Comparison of ENCODE assay signal across 17 cellular contexts in the genomic region with DNA sequence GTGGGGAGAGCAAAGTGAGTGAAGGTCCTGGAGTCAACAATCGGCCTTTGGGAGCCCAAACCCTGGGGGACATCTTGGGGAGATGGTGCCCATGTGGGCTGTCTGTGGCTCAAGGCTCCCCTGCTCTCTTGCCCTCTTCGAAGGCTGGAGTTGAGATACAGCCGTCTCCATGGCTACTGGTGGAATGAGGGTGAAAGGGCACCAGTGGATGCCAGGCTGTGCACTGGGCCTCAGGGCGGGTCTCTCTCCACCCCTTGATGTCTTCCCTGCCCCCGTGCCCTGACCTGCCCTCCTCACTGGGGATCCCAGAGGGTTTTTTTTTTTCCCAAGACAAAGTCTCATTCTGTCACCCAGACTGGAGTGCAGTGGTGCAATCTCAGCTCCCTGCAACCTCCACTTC. TPM values are rescaled to one million over a fixed set of nuclear protein-coding genes. Genes with fewer than 3 reads are reported as not detected.
DNase-seq lines count a peak whose midpoint lies in the region; ATAC-seq and TF ChIP-seq lines count a peak whose summit lies in the region.
"Had no signal": no experiment of that assay in that cellular context is flagged by ENCODE, and none has a peak within 500 bp of the region (broad histone marks: within the 10 kb centered on the region; RNA-seq: fewer than 3 reads in every experiment).

No MANE protein-coding gene starts in this region.

- H3K4me3 ChIP-seq in mucosa of descending colon (no peak overlapping the region), subcutaneous abdominal adipose tissue (ENCODE audit: low read depth in 1 of 5, low read length in 5 of 5) (no peak overlapping the region), thyroid gland (replicated peaks in 1 of 3) (no peak overlapping the region)

- CTCF ChIA-PET in activated CD4-positive, alpha-beta memory T cell treated with anti-CD3 and anti-CD28 coated beads, Interleukin-2, amount 10 ng/mL, durations not matched to agents 7 days and 5 days (lab: Charles Lee): interaction anchor here (1.0 to 1.1 kb wide), 3 partner anchors 14 to 76 kb away, joined by 3 to 7 read pairs (median 3); no protein-coding TSS in a partner anchor
- CTCF ChIA-PET in activated CD4-positive, alpha-beta memory T cell treated with anti-CD3 and anti-CD28 coated beads for 36 hours (lab: Charles Lee): interaction anchor here (2.3 kb wide), 1 partner anchor 13 kb away, joined by 18 read pairs; no protein-coding TSS in a partner anchor
- CTCF ChIA-PET in RWPE1 (lab: Yijun Ruan, JAX): no interaction called here

- ATAC-seq in mucosa of descending colon: peak; percentile 23
- ATAC-seq: stimulated activated naive B cell treated with anti-CD40 and anti-IgM and Interleukin-4, amounts not matched to agents 10 μg/mL and 1 μg/mL and 100 μg/mL, for 72 hours had no signal

- no peaks in the 10 kb centered on the region for H3K36me3 Mint-ChIP-seq in activated CD4-positive, alpha-beta memory T cell treated with anti-CD3 and anti-CD28 coated beads, Interleukin-2, amount 10 ng/mL, durations not matched to agents 7 days and 5 days (ENCODE audit: low read depth)
- peaks cover 2% of the 10 kb centered on the region for H3K36me3 Mint-ChIP-seq in activated CD4-positive, alpha-beta memory T cell treated with anti-CD3 and anti-CD28 coated beads for 36 hours

- no peak for TF ChIP-seq POLR2A in thyroid gland (IDR thresholded peaks at IDR 0.05)

- H3K27ac ChIP-seq in RWPE1: peak overlapping the region; percentile 100
- H3K27ac ChIP-seq in subcutaneous abdominal adipose tissue (ENCODE audit: low read depth, low read length): peak overlapping the region; percentile 52
- no peak overlapping the region for H3K27ac ChIP-seq in thyroid gland
- H3K27ac ChIP-seq: spleen, WERI-Rb-1 had no signal

- TF ChIP-seq CTCF in RWPE1 (conservative IDR thresholded peaks at IDR 0.05; ENCODE audit: low read depth) (no peak), mucosa of descending colon (IDR thresholded peaks at IDR 0.05) (no peak), thyroid gland (IDR thresholded peaks at IDR 0.05) (no peak)

- H3K9ac ChIP-seq in subcutaneous abdominal adipose tissue (ENCODE audit: low read length in 5 of 5): peak overlapping the region in 1 of 5 donors; percentile 79

- no peak overlapping the region for H3K27ac Mint-ChIP-seq in activated CD4-positive, alpha-beta memory T cell treated with anti-CD3 and anti-CD28 coated beads, Interleukin-2, amount 10 ng/mL, durations not matched to agents 7 days and 5 days
- no peak overlapping the region for H3K27ac Mint-ChIP-seq in activated CD4-positive, alpha-beta memory T cell treated with anti-CD3 and anti-CD28 coated beads for 36 hours

- H3K4me1 Mint-ChIP-seq in activated CD4-positive, alpha-beta memory T cell treated with anti-CD3 and anti-CD28 coated beads, Interleukin-2, amount 10 ng/mL, durations not matched to agents 7 days and 5 days: peaks cover 20% of the 10 kb centered on the region
- peaks cover 13% of the 10 kb centered on the region for H3K4me1 Mint-ChIP-seq in activated CD4-positive, alpha-beta memory T cell treated with anti-CD3 and anti-CD28 coated beads for 36 hours (ENCODE audit: low read depth)

- peak overlapping the region; percentile 24 for H3K4me3 Mint-ChIP-seq in activated CD4-positive, alpha-beta memory T cell treated with anti-CD3 and anti-CD28 coated beads, Interleukin-2, amount 10 ng/mL, durations not matched to agents 7 days and 5 days
- H3K4me3 Mint-ChIP-seq in activated CD4-positive, alpha-beta memory T cell treated with anti-CD3 and anti-CD28 coated beads for 36 hours: no peak overlapping the region

- H3K36me3 ChIP-seq in mucosa of descending colon (ENCODE audit: low read depth) (no peaks in the 10 kb centered on the region), subcutaneous abdominal adipose tissue (ENCODE audit: control insufficient read depth in 5 of 5, insufficient read depth in 5 of 5, low read length in 5 of 5) (peaks cover 0 to 13% (median 4%) of the 10 kb centered on the region in 5 donors), thyroid gland (no peaks in the 10 kb centered on the region)

- POLR2A ChIA-PET in activated CD4-positive, alpha-beta memory T cell treated with anti-CD3 and anti-CD28 coated beads, Interleukin-2, amount 10 ng/mL, durations not matched to agents 7 days and 5 days (lab: Charles Lee): no interaction called here
- POLR2A ChIA-PET in activated CD4-positive, alpha-beta memory T cell treated with anti-CD3 and anti-CD28 coated beads for 36 hours (lab: Charles Lee): interaction anchor here (0.9 kb wide), 1 partner anchor 12 kb away, joined by 3 read pairs; no protein-coding TSS in a partner anchor
- POLR2A ChIA-PET in RWPE1 (lab: Yijun Ruan, JAX; ENCODE audit: low non-redundant PET): interaction anchor here (0.6 kb wide), 2 partner anchors 83 to 120 kb away, joined by 3 to 4 read pairs; no protein-coding TSS in a partner anchor

- H3K27me3 ChIP-seq in subcutaneous abdominal adipose tissue (ENCODE audit: control insufficient read depth in 5 of 5, insufficient read depth in 4 of 5, low read length in 5 of 5) (no peaks in the 10 kb centered on the region), thyroid gland (no peaks in the 10 kb centered on the region)

- 91 to 100% methylated on average over 5 of the region's 5 CpGs for WGBS in thyroid gland, 2 donors

- H3K4me1 ChIP-seq in mucosa of descending colon (ENCODE audit: low read depth): peaks cover 26% of the 10 kb centered on the region
- peaks cover 2 to 47% (median 36%) of the 10 kb centered on the region in 5 donors for H3K4me1 ChIP-seq in subcutaneous abdominal adipose tissue (ENCODE audit: control insufficient read depth in 5 of 5, insufficient read depth in 5 of 5, low read length in 5 of 5)
- H3K4me1 ChIP-seq in thyroid gland: peaks cover 17 to 20% of the 10 kb centered on the region in 2 donors

- no peaks in the 10 kb centered on the region for H3K9me3 Mint-ChIP-seq in activated CD4-positive, alpha-beta memory T cell treated with anti-CD3 and anti-CD28 coated beads, Interleukin-2, amount 10 ng/mL, durations not matched to agents 7 days and 5 days
- H3K9me3 Mint-ChIP-seq in activated CD4-positive, alpha-beta memory T cell treated with anti-CD3 and anti-CD28 coated beads for 36 hours: no peaks in the 10 kb centered on the region
- H3K9me3 Mint-ChIP-seq: stimulated activated naive B cell treated with anti-CD40 and anti-IgM and Interleukin-4, amounts not matched to agents 10 μg/mL and 1 μg/mL and 100 μg/mL, for 72 hours had no signal

- DNase-seq in activated CD4-positive, alpha-beta memory T cell treated with anti-CD3 and anti-CD28 coated beads, Interleukin-2, amount 10 ng/mL, durations not matched to agents 7 days and 5 days: no peak
- no peak for DNase-seq in activated CD4-positive, alpha-beta memory T cell treated with anti-CD3 and anti-CD28 coated beads for 36 hours
- DNase-seq in RWPE1 (ENCODE audit: low spot score) (no peak), mucosa of descending colon (peak; percentile 67 to 77 (median 76)), NCI-H748 treated with DMSO at 0.1 percent for 48 hours (lab: John Stamatoyannopoulos, UW) (no peak), Ammon's horn (ENCODE audit: low spot score) (no peak), thyroid gland (no peak)
- DNase-seq: aorta; COR-L47; left cardiac atrium; RPMI8226; spleen; stimulated activated naive B cell treated with anti-CD40 and anti-IgM and Interleukin-4, amounts not matched to agents 10 μg/mL and 1 μg/mL and 100 μg/mL, for 72 hours; SW 1271 had no signal

- H3K27me3 Mint-ChIP-seq in activated CD4-positive, alpha-beta memory T cell treated with anti-CD3 and anti-CD28 coated beads, Interleukin-2, amount 10 ng/mL, durations not matched to agents 7 days and 5 days: peaks cover 3% of the 10 kb centered on the region
- H3K27me3 Mint-ChIP-seq in activated CD4-positive, alpha-beta memory T cell treated with anti-CD3 and anti-CD28 coated beads for 36 hours: peaks cover 3% of the 10 kb centered on the region
- H3K27me3 Mint-ChIP-seq: progenitor cell of endocrine pancreas had no signal

- intact Hi-C loops in activated CD4-positive, alpha-beta memory T cell treated with anti-CD3 and anti-CD28 coated beads for 36 hours (cut with micrococcal nuclease): no loop called here
- intact Hi-C loops in mucosa of descending colon (cut with DNase I, micrococcal nuclease) (loop anchor here in 1 of 2 donors (10.0 kb wide), 1 partner anchor 67 kb away; no protein-coding TSS in a partner anchor), thyroid gland (cut with DNase I) (no loop called here)

- H3K9me3 ChIP-seq in mucosa of descending colon: no peaks in the 10 kb centered on the region
- H3K9me3 ChIP-seq in subcutaneous abdominal adipose tissue (ENCODE audit: control insufficient read depth in 5 of 5, low read length in 5 of 5): no peaks in the 10 kb centered on the region
- no peaks in the 10 kb centered on the region for H3K9me3 ChIP-seq in thyroid gland
- H3K9me3 ChIP-seq: spleen had no signal

RNA-seq across cellular contexts. Expression of a gene that starts 2.0 kb away (rescaled TPM):
- total RNA-seq in activated CD4-positive, alpha-beta memory T cell treated with anti-CD3 and anti-CD28 coated beads, Interleukin-2, amount 10 ng/mL, durations not matched to agents 7 days and 5 days: 10 to 100 TPM; 11.2 to 12.3 TPM
- total RNA-seq in activated CD4-positive, alpha-beta memory T cell treated with anti-CD3 and anti-CD28 coated beads for 36 hours: 10 to 100 TPM; 15.2 to 17.5 TPM
- total RNA-seq in mucosa of descending colon (100 to 1,000 TPM in 1 of 3 donors, 10 to 100 TPM in 2; 75.6 to 100 (median 84.7) TPM), thyroid gland (10 to 100 TPM; 36.4 to 62.8 (median 55.0) TPM)

Comparison
In these comparisons a context has a peak if more than half of its experiments do, and no peak if none do; other contexts are left out.
1. DNase-seq: peak in mucosa of descending colon (3 of 3); none in activated CD4-positive, alpha-beta memory T cell treated with anti-CD3 and anti-CD28 coated beads, Interleukin-2, amount 10 ng/mL, durations not matched to agents 7 days and 5 days (single experiment), activated CD4-positive, alpha-beta memory T cell treated with anti-CD3 and anti-CD28 coated beads for 36 hours (single experiment), RWPE1 (single experiment), NCI-H748 treated with DMSO at 0.1 percent for 48 hours (single experiment), Ammon's horn (single experiment) and thyroid gland (0 of 2).
2. H3K27ac ChIP-seq: peak in RWPE1 (single experiment) and subcutaneous abdominal adipose tissue (single experiment); none in thyroid gland (0 of 3).